ENCODE assay signal across 1 cellular context in the genomic region with DNA sequence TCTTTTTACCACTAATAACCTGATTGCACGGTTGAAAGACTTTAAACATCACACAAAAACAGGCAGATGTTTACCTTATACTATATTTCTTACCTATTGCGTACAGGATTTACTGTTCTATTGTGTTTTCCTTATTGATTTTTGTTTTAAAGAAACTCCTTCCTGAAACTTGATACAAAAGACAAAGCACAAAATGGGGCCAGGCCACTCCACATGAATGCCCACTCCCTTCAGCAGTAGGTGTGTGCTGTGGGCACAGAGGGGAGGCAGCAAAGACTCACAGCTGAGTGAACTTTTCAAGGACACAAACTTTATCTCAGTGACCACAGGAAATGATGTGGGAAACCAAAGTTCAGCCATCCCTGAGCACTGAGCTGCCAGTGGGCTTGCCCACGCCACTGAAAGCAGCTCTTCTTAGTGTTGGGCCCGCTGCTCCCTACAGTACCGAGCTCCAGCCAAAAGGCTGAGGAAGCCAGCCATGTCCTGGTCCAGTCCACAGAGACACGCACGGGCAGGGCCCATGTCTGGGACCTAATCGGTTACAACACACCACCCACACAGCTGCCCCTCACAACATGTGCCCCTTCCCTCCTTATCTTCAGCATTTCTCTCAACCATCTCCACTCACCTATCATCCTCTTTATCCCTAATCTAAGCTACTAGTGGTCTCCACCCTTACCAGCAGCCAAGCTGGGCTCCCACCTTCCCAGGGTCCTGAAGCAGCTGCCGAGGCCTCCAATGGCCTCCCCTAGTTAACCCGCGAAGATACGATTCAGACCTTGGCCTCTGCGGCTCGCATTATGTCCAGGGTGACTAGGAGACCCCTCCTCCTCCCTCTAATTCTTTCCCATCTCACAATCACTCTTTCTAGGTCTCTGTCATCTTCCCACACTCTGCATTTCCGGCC.
TF ChIP-seq lines count a peak whose summit lies in the region.

No MANE protein-coding gene starts in this region.

TF ChIP-seq in K562, 482 proteins besides CTCF, POLR2A, EP300 and RAD21:
- TF ChIP-seq TGIF2 (CRISPR knock-in tag; IDR thresholded peaks at IDR 0.05) (no peak), KAT7 (CRISPR knock-in tag; IDR thresholded peaks at IDR 0.05; ENCODE audit: borderline replicate concordance) (no peak), ARID1B (IDR thresholded peaks at IDR 0.05) (no peak), ZNF354B (CRISPR knock-in tag; IDR thresholded peaks at IDR 0.05) (no peak), TEAD4 (IDR thresholded peaks at IDR 0.05; ENCODE audit: low read length) (no peak), TEAD4 (CRISPR knock-in tag; IDR thresholded peaks at IDR 0.05; ENCODE audit: borderline replicate concordance) (no peak), NONO (IDR thresholded peaks at IDR 0.05; ENCODE audit: low read depth in 2 of 2, low read length in 1 of 2) (no peak), SRSF1 (IDR thresholded peaks at IDR 0.05; ENCODE audit: low read depth, low read length) (no peak), MEF2A (IDR thresholded peaks at IDR 0.05; ENCODE audit: control insufficient read depth, low read depth, low read length) (no peak), ZNF586 (CRISPR knock-in tag; conservative IDR thresholded peaks at IDR 0.05) (no peak), ETS2 (tag; IDR thresholded peaks at IDR 0.05; ENCODE audit: borderline replicate concordance, poor library complexity, severe bottlenecking) (no peak), FUS (optimal IDR thresholded peaks at IDR 0.05; ENCODE audit: low read depth, low read length) (no peak), BCL6 (CRISPR knock-in tag; IDR thresholded peaks at IDR 0.05) (no peak), HIVEP1 (CRISPR knock-in tag; IDR thresholded peaks at IDR 0.05) (no peak), TCF7 (IDR thresholded peaks at IDR 0.05; ENCODE audit: borderline replicate concordance) (no peak)
- TF ChIP-seq, protein P1, sequence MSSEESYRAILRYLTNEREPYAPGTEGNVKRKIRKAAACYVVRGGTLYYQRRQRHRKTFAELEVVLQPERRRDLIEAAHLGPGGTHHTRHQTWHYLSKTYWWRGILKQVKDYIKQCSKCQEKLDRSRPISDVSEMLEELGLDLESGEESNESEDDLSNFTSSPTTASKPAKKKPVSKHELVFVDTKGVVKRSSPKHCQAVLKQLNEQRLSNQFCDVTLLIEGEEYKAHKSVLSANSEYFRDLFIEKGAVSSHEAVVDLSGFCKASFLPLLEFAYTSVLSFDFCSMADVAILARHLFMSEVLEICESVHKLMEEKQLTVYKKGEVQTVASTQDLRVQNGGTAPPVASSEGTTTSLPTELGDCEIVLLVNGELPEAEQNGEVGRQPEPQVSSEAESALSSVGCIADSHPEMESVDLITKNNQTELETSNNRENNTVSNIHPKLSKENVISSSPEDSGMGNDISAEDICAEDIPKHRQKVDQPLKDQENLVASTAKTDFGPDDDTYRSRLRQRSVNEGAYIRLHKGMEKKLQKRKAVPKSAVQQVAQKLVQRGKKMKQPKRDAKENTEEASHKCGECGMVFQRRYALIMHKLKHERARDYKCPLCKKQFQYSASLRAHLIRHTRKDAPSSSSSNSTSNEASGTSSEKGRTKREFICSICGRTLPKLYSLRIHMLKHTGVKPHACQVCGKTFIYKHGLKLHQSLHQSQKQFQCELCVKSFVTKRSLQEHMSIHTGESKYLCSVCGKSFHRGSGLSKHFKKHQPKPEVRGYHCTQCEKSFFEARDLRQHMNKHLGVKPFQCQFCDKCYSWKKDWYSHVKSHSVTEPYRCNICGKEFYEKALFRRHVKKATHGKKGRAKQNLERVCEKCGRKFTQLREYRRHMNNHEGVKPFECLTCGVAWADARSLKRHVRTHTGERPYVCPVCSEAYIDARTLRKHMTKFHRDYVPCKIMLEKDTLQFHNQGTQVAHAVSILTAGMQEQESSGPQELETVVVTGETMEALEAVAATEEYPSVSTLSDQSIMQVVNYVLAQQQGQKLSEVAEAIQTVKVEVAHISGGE (CRISPR knock-in tag; IDR thresholded peaks at IDR 0.05): no peak
- TF ChIP-seq, protein P2, sequence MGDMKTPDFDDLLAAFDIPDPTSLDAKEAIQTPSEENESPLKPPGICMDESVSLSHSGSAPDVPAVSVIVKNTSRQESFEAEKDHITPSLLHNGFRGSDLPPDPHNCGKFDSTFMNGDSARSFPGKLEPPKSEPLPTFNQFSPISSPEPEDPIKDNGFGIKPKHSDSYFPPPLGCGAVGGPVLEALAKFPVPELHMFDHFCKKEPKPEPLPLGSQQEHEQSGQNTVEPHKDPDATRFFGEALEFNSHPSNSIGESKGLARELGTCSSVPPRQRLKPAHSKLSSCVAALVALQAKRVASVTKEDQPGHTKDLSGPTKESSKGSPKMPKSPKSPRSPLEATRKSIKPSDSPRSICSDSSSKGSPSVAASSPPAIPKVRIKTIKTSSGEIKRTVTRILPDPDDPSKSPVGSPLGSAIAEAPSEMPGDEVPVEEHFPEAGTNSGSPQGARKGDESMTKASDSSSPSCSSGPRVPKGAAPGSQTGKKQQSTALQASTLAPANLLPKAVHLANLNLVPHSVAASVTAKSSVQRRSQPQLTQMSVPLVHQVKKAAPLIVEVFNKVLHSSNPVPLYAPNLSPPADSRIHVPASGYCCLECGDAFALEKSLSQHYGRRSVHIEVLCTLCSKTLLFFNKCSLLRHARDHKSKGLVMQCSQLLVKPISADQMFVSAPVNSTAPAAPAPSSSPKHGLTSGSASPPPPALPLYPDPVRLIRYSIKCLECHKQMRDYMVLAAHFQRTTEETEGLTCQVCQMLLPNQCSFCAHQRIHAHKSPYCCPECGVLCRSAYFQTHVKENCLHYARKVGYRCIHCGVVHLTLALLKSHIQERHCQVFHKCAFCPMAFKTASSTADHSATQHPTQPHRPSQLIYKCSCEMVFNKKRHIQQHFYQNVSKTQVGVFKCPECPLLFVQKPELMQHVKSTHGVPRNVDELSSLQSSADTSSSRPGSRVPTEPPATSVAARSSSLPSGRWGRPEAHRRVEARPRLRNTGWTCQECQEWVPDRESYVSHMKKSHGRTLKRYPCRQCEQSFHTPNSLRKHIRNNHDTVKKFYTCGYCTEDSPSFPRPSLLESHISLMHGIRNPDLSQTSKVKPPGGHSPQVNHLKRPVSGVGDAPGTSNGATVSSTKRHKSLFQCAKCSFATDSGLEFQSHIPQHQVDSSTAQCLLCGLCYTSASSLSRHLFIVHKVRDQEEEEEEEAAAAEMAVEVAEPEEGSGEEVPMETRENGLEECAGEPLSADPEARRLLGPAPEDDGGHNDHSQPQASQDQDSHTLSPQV (IDR thresholded peaks at IDR 0.05): no peak
- TF ChIP-seq, protein P3, sequence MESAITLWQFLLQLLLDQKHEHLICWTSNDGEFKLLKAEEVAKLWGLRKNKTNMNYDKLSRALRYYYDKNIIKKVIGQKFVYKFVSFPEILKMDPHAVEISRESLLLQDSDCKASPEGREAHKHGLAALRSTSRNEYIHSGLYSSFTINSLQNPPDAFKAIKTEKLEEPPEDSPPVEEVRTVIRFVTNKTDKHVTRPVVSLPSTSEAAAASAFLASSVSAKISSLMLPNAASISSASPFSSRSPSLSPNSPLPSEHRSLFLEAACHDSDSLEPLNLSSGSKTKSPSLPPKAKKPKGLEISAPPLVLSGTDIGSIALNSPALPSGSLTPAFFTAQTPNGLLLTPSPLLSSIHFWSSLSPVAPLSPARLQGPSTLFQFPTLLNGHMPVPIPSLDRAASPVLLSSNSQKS (CRISPR knock-in tag; IDR thresholded peaks at IDR 0.05): no peak
- TF ChIP-seq, protein P4, sequence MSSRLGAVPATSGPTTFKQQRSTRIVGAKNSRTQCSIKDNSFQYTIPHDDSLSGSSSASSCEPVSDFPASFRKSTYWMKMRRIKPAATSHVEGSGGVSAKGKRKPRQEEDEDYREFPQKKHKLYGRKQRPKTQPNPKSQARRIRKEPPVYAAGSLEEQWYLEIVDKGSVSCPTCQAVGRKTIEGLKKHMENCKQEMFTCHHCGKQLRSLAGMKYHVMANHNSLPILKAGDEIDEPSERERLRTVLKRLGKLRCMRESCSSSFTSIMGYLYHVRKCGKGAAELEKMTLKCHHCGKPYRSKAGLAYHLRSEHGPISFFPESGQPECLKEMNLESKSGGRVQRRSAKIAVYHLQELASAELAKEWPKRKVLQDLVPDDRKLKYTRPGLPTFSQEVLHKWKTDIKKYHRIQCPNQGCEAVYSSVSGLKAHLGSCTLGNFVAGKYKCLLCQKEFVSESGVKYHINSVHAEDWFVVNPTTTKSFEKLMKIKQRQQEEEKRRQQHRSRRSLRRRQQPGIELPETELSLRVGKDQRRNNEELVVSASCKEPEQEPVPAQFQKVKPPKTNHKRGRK (tag; IDR thresholded peaks at IDR 0.05): no peak
